15 cellular contexts compared by ENCODE assay signal in the genomic region with DNA sequence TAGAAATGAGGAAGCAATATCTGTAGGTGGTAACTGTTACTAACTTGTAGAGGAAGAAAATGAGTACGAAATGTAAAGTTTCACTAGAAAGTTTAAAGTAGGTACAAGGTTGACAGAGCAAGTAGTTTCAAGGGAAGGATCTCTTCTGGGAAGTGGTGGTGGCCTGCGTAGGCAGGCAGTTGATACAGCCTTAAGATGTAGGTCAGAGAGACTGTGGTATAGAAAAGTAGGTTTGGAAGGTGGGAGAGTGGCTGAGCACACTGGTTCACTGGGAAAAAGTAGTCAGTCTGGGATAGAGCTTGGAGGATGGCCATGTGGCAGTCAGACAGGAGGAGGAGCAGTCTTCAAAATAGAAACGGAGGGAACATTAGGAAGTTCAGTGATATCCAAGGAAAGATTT. TPM values are rescaled to one million over a fixed set of nuclear protein-coding genes. Genes with fewer than 3 reads are reported as not detected.
DNase-seq lines count a peak whose midpoint lies in the region; ATAC-seq, FAIRE-seq and TF ChIP-seq lines count a peak whose summit lies in the region.
"Had no signal": no experiment of that assay in that cellular context is flagged by ENCODE, and none has a peak within 500 bp of the region (broad histone marks: within the 10 kb centered on the region; RNA-seq: fewer than 3 reads in every experiment).

No MANE protein-coding gene starts in this region.

- intact Hi-C loops in heart left ventricle (cut with DNase I) (loop anchor here in 1 of 10 donors (10.0 kb wide), 1 partner anchor 160 kb away; a partner anchor contains a TSS), pancreas (cut with DNase I) (no loop called here)

- H3K36me3 ChIP-seq in heart left ventricle (peaks cover 0 to 100% (median 98%) of the 10 kb centered on the region in 9 donors), pancreas (peaks cover 0 to 38% (median 23%) of the 10 kb centered on the region in 3 donors)

- no peak for ATAC-seq in activated CD8-positive, alpha-beta memory T cell treated with anti-CD3 and anti-CD28 coated beads, Interleukin-2, amount 10 ng/mL, durations not matched to agents 7 days and 5 days
- ATAC-seq in T-helper 17 cell (peak; percentile 39), heart left ventricle (peak; percentile 71 to 74 (median 72)), pancreas (peak in 3 of 4 donors; percentile 37 to 55 (median 55)), HG03196 (IDR thresholded peaks at IDR 0.05; ENCODE audit: unreplicated experiment) (no peak)

- no peaks in the 10 kb centered on the region for H3K9me3 Mint-ChIP-seq in activated CD8-positive, alpha-beta memory T cell treated with anti-CD3 and anti-CD28 coated beads, Interleukin-2, amount 10 ng/mL, durations not matched to agents 7 days and 5 days (ENCODE audit: low read depth)
- H3K9me3 Mint-ChIP-seq: type B pancreatic cell had no signal

- TF ChIP-seq CTCF in heart left ventricle (IDR thresholded peaks at IDR 0.05) (no peak), pancreas (IDR thresholded peaks at IDR 0.05) (no peak)

- H3K27ac ChIP-seq in heart left ventricle: peak overlapping the region in 7 of 12 donors; percentile 2 to 35 (median 6)
- H3K27ac ChIP-seq in pancreas: peak overlapping the region in 1 of 4 donors; percentile 30
- no peak overlapping the region for H3K27ac ChIP-seq in caudate nucleus (ENCODE audit: low read depth, low read length)

- no peak for TF ChIP-seq POLR2A in heart left ventricle (IDR thresholded peaks at IDR 0.05)

- H3K27me3 ChIP-seq in heart left ventricle (no peaks in the 10 kb centered on the region), pancreas (no peaks in the 10 kb centered on the region)

- peak overlapping the region; percentile 3 for H3K27ac Mint-ChIP-seq in activated CD8-positive, alpha-beta memory T cell treated with anti-CD3 and anti-CD28 coated beads, Interleukin-2, amount 10 ng/mL, durations not matched to agents 7 days and 5 days
- peak overlapping the region; percentile 75 for H3K27ac Mint-ChIP-seq in T-helper 17 cell
- H3K27ac Mint-ChIP-seq: type B pancreatic cell had no signal

- peaks cover 81% of the 10 kb centered on the region for H3K36me3 Mint-ChIP-seq in activated CD8-positive, alpha-beta memory T cell treated with anti-CD3 and anti-CD28 coated beads, Interleukin-2, amount 10 ng/mL, durations not matched to agents 7 days and 5 days
- H3K36me3 Mint-ChIP-seq in T-helper 17 cell (ENCODE audit: low read depth): peaks cover 29% of the 10 kb centered on the region

- CTCF ChIA-PET in activated CD8-positive, alpha-beta memory T cell treated with anti-CD3 and anti-CD28 coated beads, Interleukin-2, amount 10 ng/mL, durations not matched to agents 7 days and 5 days (lab: Charles Lee): interaction anchor here (0.7 kb wide), 1 partner anchor 10 kb away, joined by 4 read pairs; no protein-coding TSS in a partner anchor

- no peak overlapping the region for H3K4me3 ChIP-seq in heart left ventricle
- no peak overlapping the region for H3K4me3 ChIP-seq in pancreas

- H3K9me3 ChIP-seq in T-helper 17 cell (ENCODE audit: control insufficient read depth, low read length, poor library complexity, severe bottlenecking) (no peaks in the 10 kb centered on the region), heart left ventricle (no peaks in the 10 kb centered on the region), pancreas (no peaks in the 10 kb centered on the region)
- H3K9me3 ChIP-seq: Caco-2 had no signal

- no peak for DNase-seq in activated CD8-positive, alpha-beta memory T cell treated with anti-CD3 and anti-CD28 coated beads, Interleukin-2, amount 10 ng/mL, durations not matched to agents 7 days and 5 days
- DNase-seq in activated CD8-positive, alpha-beta memory T cell treated with anti-CD3 and anti-CD28 coated beads for 24 hours: no peak
- DNase-seq in T-helper 17 cell (no peak), heart left ventricle (peak in 4 of 5 donors; percentile 27 to 57 (median 44)), pancreas (peak in 1 of 6 donors; percentile 32), caudate nucleus (lab: John Stamatoyannopoulos, UW) (no peak), NCI-H187 treated with DMSO at 0.1 percent for 48 hours (lab: John Stamatoyannopoulos, UW) (no peak)
- DNase-seq: Caco-2; NCI-H1694 treated with DMSO at 0.1 percent for 48 hours; NCI-H526; stimulated activated CD4-positive, alpha-beta T cell treated with anti-CD3 and anti-CD28 coated beads, Interleukin-4, amount 100 ng/mL, for 4 hours had no signal

- FAIRE-seq in pancreas (lab: Jason Lieb, UNC): no peak
- FAIRE-seq: G401.6, GM12892 had no signal

- WGBS in heart left ventricle, 4 donors: 60 to 63% (median 62%) methylated on average over 3 of the region's 3 CpGs
- WGBS in pancreas, 2 donors: 50 to 54% methylated on average over 3 of the region's 3 CpGs

- H3K4me1 ChIP-seq in heart left ventricle (peaks cover 0 to 56% (median 28%) of the 10 kb centered on the region in 12 donors), pancreas (peaks cover 14 to 52% (median 34%) of the 10 kb centered on the region in 3 donors)
- H3K4me1 ChIP-seq: Caco-2 had no signal

- peaks cover 20% of the 10 kb centered on the region for H3K4me1 Mint-ChIP-seq in activated CD8-positive, alpha-beta memory T cell treated with anti-CD3 and anti-CD28 coated beads, Interleukin-2, amount 10 ng/mL, durations not matched to agents 7 days and 5 days
- H3K4me1 Mint-ChIP-seq in T-helper 17 cell: peaks cover 40% of the 10 kb centered on the region

- no peak overlapping the region for H3K4me3 Mint-ChIP-seq in activated CD8-positive, alpha-beta memory T cell treated with anti-CD3 and anti-CD28 coated beads, Interleukin-2, amount 10 ng/mL, durations not matched to agents 7 days and 5 days
- H3K4me3 Mint-ChIP-seq in T-helper 17 cell: peak overlapping the region; percentile 46
- H3K4me3 Mint-ChIP-seq: type B pancreatic cell had no signal

- H3K27me3 Mint-ChIP-seq in activated CD8-positive, alpha-beta memory T cell treated with anti-CD3 and anti-CD28 coated beads, Interleukin-2, amount 10 ng/mL, durations not matched to agents 7 days and 5 days: no peaks in the 10 kb centered on the region
- H3K27me3 Mint-ChIP-seq in T-helper 17 cell: no peaks in the 10 kb centered on the region
- H3K27me3 Mint-ChIP-seq: type B pancreatic cell had no signal

RNA-seq across cellular contexts. Expression of a gene that starts 23.5 kb away (rescaled TPM):
- total RNA-seq in activated CD8-positive, alpha-beta memory T cell treated with anti-CD3 and anti-CD28 coated beads, Interleukin-2, amount 10 ng/mL, durations not matched to agents 7 days and 5 days: 10 to 100 TPM; 49.6 to 56.7 TPM
- total RNA-seq in T-helper 17 cell: 100 to 1,000 TPM; 156 to 161 TPM
- total RNA-seq in heart left ventricle: 10 to 100 TPM; 17.7 to 44.0 (median 35.4) TPM
- 10 to 100 TPM; 13.5 to 25.4 TPM for polyA plus RNA-seq in heart left ventricle
- 10 to 100 TPM; 21.6 to 35.4 (median 28.3) TPM for total RNA-seq in pancreas
- polyA plus RNA-seq in pancreas: 10 to 100 TPM; 15.4 to 23.0 TPM

Comparison
In these comparisons a context has a peak if more than half of its experiments do, and no peak if none do; other contexts are left out.
1. ATAC-seq: peak in T-helper 17 cell (single experiment), heart left ventricle (4 of 4) and pancreas (3 of 4); none in activated CD8-positive, alpha-beta memory T cell treated with anti-CD3 and anti-CD28 coated beads, Interleukin-2, amount 10 ng/mL, durations not matched to agents 7 days and 5 days (single experiment) and HG03196 (single experiment).
2. DNase-seq: peak in heart left ventricle (4 of 5); none in activated CD8-positive, alpha-beta memory T cell treated with anti-CD3 and anti-CD28 coated beads, Interleukin-2, amount 10 ng/mL, durations not matched to agents 7 days and 5 days (single experiment), activated CD8-positive, alpha-beta memory T cell treated with anti-CD3 and anti-CD28 coated beads for 24 hours (single experiment), T-helper 17 cell (0 of 3), caudate nucleus (0 of 61) and NCI-H187 treated with DMSO at 0.1 percent for 48 hours (single experiment).